16 cellular contexts compared by ENCODE assay signal in the genomic region with DNA sequence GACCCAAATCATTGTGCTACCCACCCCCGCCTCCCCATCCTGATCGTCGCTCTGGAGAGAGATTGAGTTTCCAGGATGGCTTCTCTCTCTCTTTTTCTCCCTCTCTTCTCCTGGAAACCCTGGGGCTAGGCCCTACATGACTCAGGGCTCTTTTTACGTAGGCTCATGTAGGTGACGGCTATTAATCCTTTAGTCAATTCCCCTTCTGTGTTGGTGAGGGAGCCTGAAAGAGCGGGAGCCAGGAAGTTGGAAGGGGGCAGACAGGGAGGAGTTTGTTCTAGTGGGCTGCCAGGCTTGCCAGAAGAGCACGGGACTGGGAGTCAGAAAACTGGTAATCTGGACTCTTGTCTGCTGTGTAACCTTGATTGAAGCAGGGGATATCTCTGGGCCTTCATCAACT. TPM values are rescaled to one million over a fixed set of nuclear protein-coding genes. Genes with fewer than 3 reads are reported as not detected.
DNase-seq lines count a peak whose midpoint lies in the region; ATAC-seq, FAIRE-seq and TF ChIP-seq lines count a peak whose summit lies in the region.
"Had no signal": no experiment of that assay in that cellular context is flagged by ENCODE, and none has a peak within 500 bp of the region (broad histone marks: within the 10 kb centered on the region; RNA-seq: fewer than 3 reads in every experiment).

No MANE protein-coding gene starts in this region.

- peaks cover 15 to 53% of the 10 kb centered on the region in 2 donors for H3K4me1 ChIP-seq in thoracic aorta (ENCODE audit: control insufficient read depth in 1 of 2, low read depth in 2 of 2)
- H3K4me1 ChIP-seq: HAP-1 had no signal

- no peaks in the 10 kb centered on the region for H3K36me3 ChIP-seq in thoracic aorta
- H3K36me3 ChIP-seq: HAP-1 had no signal

- no peaks in the 10 kb centered on the region for H3K9me3 ChIP-seq in thoracic aorta
- H3K9me3 ChIP-seq: HAP-1, left lung, tibial nerve had no signal

- ATAC-seq in thoracic aorta (ENCODE audit: insufficient number of reproducible peaks, low FRiP score, low read depth) (no peak), GM18868 (IDR thresholded peaks at IDR 0.05; ENCODE audit: unreplicated experiment) (no peak)
- ATAC-seq: left lung had no signal

- CTCF ChIA-PET in activated naive CD4-positive, alpha-beta T cell treated with anti-CD3 and anti-CD28 coated beads, Interleukin-2, amount 10 ng/mL, durations not matched to agents 7 days and 5 days (lab: Charles Lee): no interaction called here

- H3K4me3 Mint-ChIP-seq in activated naive CD4-positive, alpha-beta T cell treated with anti-CD3 and anti-CD28 coated beads, Interleukin-2, amount 10 ng/mL, durations not matched to agents 7 days and 5 days: no peak overlapping the region
- H3K4me3 Mint-ChIP-seq: IgD-negative memory B cell had no signal

- peak overlapping the region; percentile 12 for H3K27ac Mint-ChIP-seq in activated naive CD4-positive, alpha-beta T cell treated with anti-CD3 and anti-CD28 coated beads, Interleukin-2, amount 10 ng/mL, durations not matched to agents 7 days and 5 days

- H3K27me3 Mint-ChIP-seq in activated naive CD4-positive, alpha-beta T cell treated with anti-CD3 and anti-CD28 coated beads, Interleukin-2, amount 10 ng/mL, durations not matched to agents 7 days and 5 days: no peaks in the 10 kb centered on the region

- H3K4me3 ChIP-seq in thoracic aorta: no peak overlapping the region
- H3K4me3 ChIP-seq: HAP-1, left lung, PC-9, tibial nerve had no signal

- FAIRE-seq in HTR-8/SVneo (lab: Jason Lieb, UNC): no peak
- FAIRE-seq: GM12891 had no signal

- TF ChIP-seq CTCF in thoracic aorta (IDR thresholded peaks at IDR 0.05): no peak

- no peak for DNase-seq in activated naive CD4-positive, alpha-beta T cell treated with anti-CD3 and anti-CD28 coated beads, Interleukin-2, amount 10 ng/mL, durations not matched to agents 7 days and 5 days
- DNase-seq in activated naive CD4-positive, alpha-beta T cell treated with Interleukin-2 at 50 U/mL for 16 hours: no peak
- DNase-seq in caudate nucleus (lab: John Stamatoyannopoulos, UW) (no peak), medulla oblongata (ENCODE audit: extremely low spot score) (peak; percentile 43), thoracic aorta (ENCODE audit: low spot score) (no peak), NCI-H2227 (lab: John Stamatoyannopoulos, UW; ENCODE audit: unreplicated experiment) (no peak), HTR-8/SVneo (ENCODE audit: insufficient read length, low spot score) (no peak)
- DNase-seq: DMS153, left lung, NCI-H1694 treated with DMSO at 0.1 percent for 48 hours, PC-9 had no signal

- peaks cover 49% of the 10 kb centered on the region for H3K36me3 Mint-ChIP-seq in activated naive CD4-positive, alpha-beta T cell treated with anti-CD3 and anti-CD28 coated beads, Interleukin-2, amount 10 ng/mL, durations not matched to agents 7 days and 5 days

- H3K4me1 Mint-ChIP-seq in activated naive CD4-positive, alpha-beta T cell treated with anti-CD3 and anti-CD28 coated beads, Interleukin-2, amount 10 ng/mL, durations not matched to agents 7 days and 5 days: peaks cover 38% of the 10 kb centered on the region

- no peaks in the 10 kb centered on the region for H3K9me3 Mint-ChIP-seq in activated naive CD4-positive, alpha-beta T cell treated with anti-CD3 and anti-CD28 coated beads, Interleukin-2, amount 10 ng/mL, durations not matched to agents 7 days and 5 days
- H3K9me3 Mint-ChIP-seq: IgD-negative memory B cell had no signal

- H3K27ac ChIP-seq in caudate nucleus (ENCODE audit: low read depth, low read length): peak overlapping the region; percentile 48
- H3K27ac ChIP-seq in thoracic aorta: peak overlapping the region; percentile 69 to 73
- H3K27ac ChIP-seq: PC-9 had no signal

- H3K27me3 ChIP-seq in thoracic aorta (replicated peaks; ENCODE audit: insufficient read depth): no peaks in the 10 kb centered on the region
- H3K27me3 ChIP-seq: left lung, tibial nerve had no signal

RNA-seq across cellular contexts. Expression of gene ATP2B4, which starts 9.7 kb away (rescaled TPM):
- 100 to 1,000 TPM; 131 to 138 TPM for total RNA-seq in thoracic aorta
